ENCODE assay signal across 17 cellular contexts in genomic region chr10:132634947-132635271, GRCh38.
DNase-seq lines count a peak whose midpoint lies in the region; ATAC-seq and TF ChIP-seq lines count a peak whose summit lies in the region.
"Had no signal": no experiment of that assay in that cellular context is flagged by ENCODE, and none has a peak within 500 bp of the region (broad histone marks: within the 10 kb centered on the region; RNA-seq: fewer than 3 reads in every experiment).

No MANE protein-coding gene starts in this region.

- no peak for DNase-seq in right atrium auricular region (ENCODE audit: low spot score)
- no peak for DNase-seq in left ventricle myocardium superior
- DNase-seq in esophagus squamous epithelium (lab: John Stamatoyannopoulos, UW), result no peak
- no peak for DNase-seq in sigmoid colon
- no peak for DNase-seq in activated CD4-positive, CD25-positive, alpha-beta regulatory T cell treated with anti-CD3 and anti-CD28 coated beads, Interleukin-2, amount 50 U/mL, for 72 hours
- no peak for DNase-seq in sciatic nerve (ENCODE audit: low spot score)
- DNase-seq: activated CD8-positive, alpha-beta memory T cell treated with anti-CD3 and anti-CD28 coated beads for 24 hours; activated effector memory CD4-positive, alpha-beta T cell treated with Interleukin-2 at 50 U/mL for 16 hours; HCEC 1CT; NCI-H1417 treated with DMSO at 0.1 percent for 48 hours; NCI-H2081; NCI-H2227 treated with DMSO at 0.1 percent for 48 hours; stimulated activated naive CD4-positive, alpha-beta T cell treated with Interleukin-2 at 50 U/mL for 16 hours had no signal

- H3K27ac ChIP-seq in right atrium auricular region (peak overlapping the region; percentile 13 to 94), esophagus squamous epithelium (peak overlapping the region in 3 of 4 donors; percentile 82 to 91 (median 83)), sigmoid colon (peak overlapping the region; percentile 88 to 98 (median 96))

- no peak for ATAC-seq in left ventricle myocardium superior
- ATAC-seq in HG02610 (IDR thresholded peaks at IDR 0.05; ENCODE audit: unreplicated experiment), result no peak
- ATAC-seq in SK-N-SH treated with all-trans-retinoic acid at 6 μM for 48 hours, result no peak
- ATAC-seq in sciatic nerve, result no peak
- ATAC-seq: natural killer cell treated with Interleukin-12 subunit alpha and Interleukin-12 subunit beta and Interleukin-15 and Interleukin-18, amount 100 ng/mL, for 72 hours had no signal

- no peak for TF ChIP-seq POLR2A in esophagus squamous epithelium (IDR thresholded peaks at IDR 0.05)
- TF ChIP-seq POLR2A in sigmoid colon (IDR thresholded peaks at IDR 0.05), result no peak

- H3K4me1 ChIP-seq in right atrium auricular region (peaks cover 0 to 73% of the 10 kb centered on the region in 2 donors), esophagus squamous epithelium (peaks cover 19 to 75% (median 44%) of the 10 kb centered on the region in 3 donors), sigmoid colon (peaks cover 0 to 83% (median 76%) of the 10 kb centered on the region in 4 donors)

- no peaks in the 10 kb centered on the region for H3K36me3 ChIP-seq in right atrium auricular region
- H3K36me3 ChIP-seq in esophagus squamous epithelium, result no peaks in the 10 kb centered on the region
- no peaks in the 10 kb centered on the region for H3K36me3 ChIP-seq in sigmoid colon

- intact Hi-C loops in left ventricle myocardium superior (cut with micrococcal nuclease) (loop anchor here (5.0 to 10.0 kb wide), 2 partner anchors 50 to 173 kb away; no protein-coding TSS in a partner anchor), esophagus squamous epithelium (cut with DNase I) (loop anchor here (10.0 kb wide), 2 partner anchors 100 to 240 kb away; partner anchors contain the start of genes INPP5A and PWWP2B), sigmoid colon (cut with DNase I) (loop anchor here (5.0 kb wide), 3 partner anchors 58 to 238 kb away; partner anchors contain the start of gene PWWP2B), sciatic nerve (cut with DNase I) (loop anchor here (1.0 kb wide), 1 partner anchor 174 kb away; no protein-coding TSS in a partner anchor)

- 86 to 92% methylated on average over 4 of the region's 4 CpGs for WGBS in esophagus squamous epithelium, 2 donors
- 91 to 92% methylated on average over 4 of the region's 4 CpGs for whole genome bisulfite sequencing in sigmoid colon, 2 donors

- no peak for TF ChIP-seq CTCF in right atrium auricular region (IDR thresholded peaks at IDR 0.05)
- TF ChIP-seq CTCF in esophagus squamous epithelium (IDR thresholded peaks at IDR 0.05), result no peak
- no peak for TF ChIP-seq CTCF in sigmoid colon (IDR thresholded peaks at IDR 0.05)

- no peak for TF ChIP-seq EP300 in sigmoid colon (IDR thresholded peaks at IDR 0.05)

- H3K27me3 ChIP-seq in right atrium auricular region (no peaks in the 10 kb centered on the region), esophagus squamous epithelium (no peaks in the 10 kb centered on the region), sigmoid colon (no peaks in the 10 kb centered on the region)
- H3K27me3 ChIP-seq: dorsolateral prefrontal cortex had no signal

- H3K9me3 ChIP-seq in right atrium auricular region, result no peaks in the 10 kb centered on the region
- H3K9me3 ChIP-seq in esophagus squamous epithelium, result no peaks in the 10 kb centered on the region
- no peaks in the 10 kb centered on the region for H3K9me3 ChIP-seq in sigmoid colon

- H3K4me3 ChIP-seq in right atrium auricular region (no peak overlapping the region), esophagus squamous epithelium (no peak overlapping the region), sigmoid colon (no peak overlapping the region)
- H3K4me3 ChIP-seq: dorsolateral prefrontal cortex had no signal

TF ChIP-seq in SK-N-SH treated with all-trans-retinoic acid at 6 μM for 48 hours, 23 proteins besides CTCF, POLR2A, EP300 and RAD21:
- TF ChIP-seq ZNF70 (CRISPR knock-in tag; IDR thresholded peaks at IDR 0.05), result no peak
- TF ChIP-seq OSR1 (CRISPR knock-in tag; IDR thresholded peaks at IDR 0.05), result no peak
- TF ChIP-seq ESRRG (CRISPR knock-in tag; IDR thresholded peaks at IDR 0.05), result no peak
- no peak for TF ChIP-seq ZNF565 (CRISPR knock-in tag; conservative IDR thresholded peaks at IDR 0.05; ENCODE audit: low read depth)
- TF ChIP-seq CREB5 (CRISPR knock-in tag; IDR thresholded peaks at IDR 0.05; ENCODE audit: low read depth), result no peak
- no peak for TF ChIP-seq RARB (CRISPR knock-in tag; IDR thresholded peaks at IDR 0.05)
- no peak for TF ChIP-seq ZC3H10 (CRISPR knock-in tag; IDR thresholded peaks at IDR 0.05)
- no peak for TF ChIP-seq ARNTL (CRISPR knock-in tag; IDR thresholded peaks at IDR 0.05; ENCODE audit: borderline replicate concordance, low read depth)
- no peak for TF ChIP-seq GLIS3 (CRISPR knock-in tag; IDR thresholded peaks at IDR 0.05)
- TF ChIP-seq ZFP30 (CRISPR knock-in tag; IDR thresholded peaks at IDR 0.05), result no peak
- no peak for TF ChIP-seq TOX (CRISPR knock-in tag; IDR thresholded peaks at IDR 0.05; ENCODE audit: borderline replicate concordance)
- TF ChIP-seq TSHZ2 (CRISPR knock-in tag; IDR thresholded peaks at IDR 0.05), result no peak
- TF ChIP-seq ZNF8 (CRISPR knock-in tag; IDR thresholded peaks at IDR 0.05), result no peak
- no peak for TF ChIP-seq ZFP3 (CRISPR knock-in tag; IDR thresholded peaks at IDR 0.05)
- TF ChIP-seq PATZ1 (CRISPR knock-in tag; IDR thresholded peaks at IDR 0.05; ENCODE audit: borderline replicate concordance), result no peak
- no peak for TF ChIP-seq CSDC2 (CRISPR knock-in tag; IDR thresholded peaks at IDR 0.05)
- TF ChIP-seq SNAI2 (CRISPR knock-in tag; IDR thresholded peaks at IDR 0.05), result no peak
- TF ChIP-seq BACH2 (CRISPR knock-in tag; IDR thresholded peaks at IDR 0.05; ENCODE audit: borderline replicate concordance), result no peak
